ENCODE assay signal across 17 cellular contexts in genomic region chr3:157807286-157807685, GRCh38.
DNase-seq lines count a peak whose midpoint lies in the region; FAIRE-seq and TF ChIP-seq lines count a peak whose summit lies in the region.
"Had no signal": no experiment of that assay in that cellular context is flagged by ENCODE, and none has a peak within 500 bp of the region (broad histone marks: within the 10 kb centered on the region; RNA-seq: fewer than 3 reads in every experiment).

No MANE protein-coding gene starts in this region.

- H2AFZ ChIP-seq in keratinocyte (ENCODE audit: control insufficient read depth, low read length), result no peak overlapping the region

- H3K27ac ChIP-seq in keratinocyte (ENCODE audit: control insufficient read depth, insufficient read depth, low read length), result no peak overlapping the region
- H3K27ac ChIP-seq: BLaER1, Peyer's patch had no signal

- H3K4me2 ChIP-seq in keratinocyte (ENCODE audit: control insufficient read depth, extremely low read depth, insufficient read depth, low read depth, low read length), result no peak overlapping the region
- H3K4me2 ChIP-seq: BLaER1 had no signal

- dilution Hi-C loops in keratinocyte (cut with MboI; ENCODE audit: extremely low pct_ligation_motif_present, low sequenced_read_pairs), result no loop called here

- no peaks in the 10 kb centered on the region for H3K4me1 ChIP-seq in keratinocyte (ENCODE audit: control insufficient read depth, extremely low read depth, insufficient read depth, low read length)
- H3K4me1 ChIP-seq: BLaER1, HAP-1, Peyer's patch had no signal

- no peak overlapping the region for H3K4me3 ChIP-seq in choroid plexus epithelial cell (ENCODE audit: low read depth, low read length)
- H3K4me3 ChIP-seq in keratinocyte (ENCODE audit: control insufficient read depth in 2 of 3, extremely low read depth in 1 of 3, insufficient read depth in 2 of 3, low read depth in 1 of 3, low read length in 3 of 3), result no peak overlapping the region
- H3K4me3 ChIP-seq: BLaER1, HAP-1, Peyer's patch had no signal

- H3K79me2 ChIP-seq in keratinocyte (ENCODE audit: control insufficient read depth, insufficient read depth, low read length), result no peaks in the 10 kb centered on the region

- no peaks in the 10 kb centered on the region for H3K9me3 ChIP-seq in keratinocyte (ENCODE audit: control insufficient read depth, low read depth, low read length)
- H3K9me3 ChIP-seq: BLaER1, HAP-1, Peyer's patch had no signal

- no peaks in the 10 kb centered on the region for H3K36me3 ChIP-seq in keratinocyte (ENCODE audit: control insufficient read depth in 2 of 2, extremely low read depth in 1 of 2, insufficient read depth in 2 of 2, low read length in 2 of 2)
- H3K36me3 ChIP-seq: BLaER1, HAP-1, Peyer's patch had no signal

- H3K27me3 ChIP-seq in keratinocyte (ENCODE audit: control insufficient read depth, extremely low read depth, insufficient read depth, low read length), result no peaks in the 10 kb centered on the region
- H3K27me3 ChIP-seq: BLaER1, Peyer's patch had no signal

- peak; percentile 41 for FAIRE-seq in keratinocyte (lab: Jason Lieb, UNC)

- H3K9me1 ChIP-seq in keratinocyte (ENCODE audit: control insufficient read depth, extremely low read depth, insufficient read depth, low read length), result no peaks in the 10 kb centered on the region

- H4K20me1 ChIP-seq in keratinocyte (ENCODE audit: control insufficient read depth, extremely low read depth, insufficient read depth, low read length), result no peaks in the 10 kb centered on the region
- H4K20me1 ChIP-seq: BLaER1 had no signal

- DNase-seq in EL, result peak; percentile 36
- peak; percentile 27 for DNase-seq in M059J (ENCODE audit: low read depth)
- DNase-seq in choroid plexus epithelial cell (ENCODE audit: low read depth), result peak; percentile 9
- no peak for DNase-seq in keratinocyte (ENCODE audit: low read depth, low spot score)
- DNase-seq in stimulated activated CD4-positive, alpha-beta T cell treated with anti-CD3 and anti-CD28 coated beads, Interleukin-1b, Interleukin-23, amount 100 ng/mL, for 48 hours, result no peak
- DNase-seq in DMS79 (lab: John Stamatoyannopoulos, UW), result no peak
- DNase-seq in HK-2 (ENCODE audit: unreplicated experiment), result no peak
- DNase-seq: CD8-positive, alpha-beta memory T cell; KG1; NCI-H187 treated with DMSO at 0.1 percent for 48 hours; NCI-H446 treated with DMSO at 0.1 percent for 48 hours; NCI-H774; Peyer's patch; SIG-M5; SW 1271 had no signal

- no peak overlapping the region for H3K9ac ChIP-seq in keratinocyte (ENCODE audit: control insufficient read depth, extremely low read depth, insufficient read depth, low read length)
- H3K9ac ChIP-seq: BLaER1 had no signal

- no peak for TF ChIP-seq CTCF in choroid plexus epithelial cell (conservative IDR thresholded peaks at IDR 0.05; ENCODE audit: low read depth, low read length)
- no peak for TF ChIP-seq CTCF in keratinocyte (optimal IDR thresholded peaks at IDR 0.05 in 1 of 3, IDR thresholded peaks at IDR 0.05 in 1 of 3, conservative IDR thresholded peaks at IDR 0.05 in 1 of 3; ENCODE audit: extremely low read depth in 1 of 3, insufficient read depth in 2 of 3, low read length in 3 of 3)

Comparison
In these comparisons a context has a peak if more than half of its experiments do, and no peak if none do; other contexts are left out.
1. DNase-seq: peak in EL (single experiment), M059J (single experiment) and choroid plexus epithelial cell (single experiment); none in keratinocyte (single experiment), stimulated activated CD4-positive, alpha-beta T cell treated with anti-CD3 and anti-CD28 coated beads, Interleukin-1b, Interleukin-23, amount 100 ng/mL, for 48 hours (single experiment), DMS79 (single experiment) and HK-2 (single experiment).